ENCODE assay signal across 28 cellular contexts in genomic region chr3:197417451-197417850, GRCh38.
DNase-seq lines count a peak whose midpoint lies in the region; ATAC-seq, FAIRE-seq and TF ChIP-seq lines count a peak whose summit lies in the region.
"Had no signal": no experiment of that assay in that cellular context is flagged by ENCODE, and none has a peak within 500 bp of the region (broad histone marks: within the 10 kb centered on the region; RNA-seq: fewer than 3 reads in every experiment).

No MANE protein-coding gene starts in this region.

- no peaks in the 10 kb centered on the region for H4K20me1 ChIP-seq in smooth muscle cell (ENCODE audit: low read depth)

- peak; percentile 70 for FAIRE-seq in bronchial epithelial cell (lab: Jason Lieb, UNC)
- FAIRE-seq: A204.1 had no signal

- WGBS in smooth muscle cell (ENCODE audit: low lambda C conversion rate): 15% methylated on average over 6 of the region's 6 CpGs

- no peaks in the 10 kb centered on the region for H3F3A ChIP-seq in smooth muscle cell (ENCODE audit: low read depth)

- CTCF ChIA-PET in CD8-positive, alpha-beta T cell (lab: Charles Lee): interaction anchor here (1.5 kb wide), 1 partner anchor 92 kb away, joined by 4 read pairs; no protein-coding TSS in a partner anchor

- H3K4me3 ChIP-seq in bronchial epithelial cell (ENCODE audit: low read depth, low read length): no peak overlapping the region
- H3K4me3 ChIP-seq in smooth muscle cell: no peak overlapping the region
- H3K4me3 ChIP-seq in CD8-positive, alpha-beta T cell (ENCODE audit: low read depth, low read length): no peak overlapping the region
- H3K4me3 ChIP-seq: cardiac muscle cell, HAP-1, lower lobe of right lung, ovary, skin epidermis, vagina had no signal

- H3K36me3 ChIP-seq in bronchial epithelial cell (ENCODE audit: control insufficient read depth, insufficient read depth, low read length): no peaks in the 10 kb centered on the region
- no peaks in the 10 kb centered on the region for H3K36me3 ChIP-seq in smooth muscle cell (ENCODE audit: low read depth)
- no peaks in the 10 kb centered on the region for H3K36me3 ChIP-seq in CD8-positive, alpha-beta T cell (ENCODE audit: insufficient read depth, low read length)
- H3K36me3 ChIP-seq: cardiac muscle cell, HAP-1, lower lobe of right lung, ovary, vagina had no signal

- intact Hi-C loops in left ventricle myocardium superior (cut with micrococcal nuclease): no loop called here
- intact Hi-C loops in Right ventricle myocardium superior (cut with DNase I): no loop called here
- intact Hi-C loops in CD8-positive, alpha-beta T cell (cut with DNase I, micrococcal nuclease): no loop called here

- H3K4me1 Mint-ChIP-seq in glutamatergic neuron (ENCODE audit: low read depth, unreplicated experiment): peaks cover 25% of the 10 kb centered on the region
- no peaks in the 10 kb centered on the region for H3K4me1 Mint-ChIP-seq in stimulated activated naive CD8-positive, alpha-beta T cell treated with anti-CD3 and anti-CD28 coated beads, Interleukin-15, amount 100 ng/mL, for 72 hours
- H3K4me1 Mint-ChIP-seq in CD8-positive, alpha-beta T cell (ENCODE audit: low read depth): no peaks in the 10 kb centered on the region
- H3K4me1 Mint-ChIP-seq: activated naive CD8-positive, alpha-beta T cell treated with anti-CD3 and anti-CD28 coated beads for 36 hours; IgD-negative memory B cell; naive B cell had no signal

- H3K27ac ChIP-seq in smooth muscle cell (ENCODE audit: low read depth): no peak overlapping the region
- no peak overlapping the region for H3K27ac ChIP-seq in CD8-positive, alpha-beta T cell (ENCODE audit: low read depth, low read length)
- H3K27ac ChIP-seq: C4-2B, cardiac muscle cell, lower lobe of right lung, ovary, skin epidermis, vagina had no signal

- H3K4me1 ChIP-seq in smooth muscle cell (ENCODE audit: low read depth): peaks cover 14% of the 10 kb centered on the region
- no peaks in the 10 kb centered on the region for H3K4me1 ChIP-seq in CD8-positive, alpha-beta T cell (ENCODE audit: insufficient read depth, low read length)
- H3K4me1 ChIP-seq: HAP-1, lower lobe of right lung, vagina had no signal

- no peak for TF ChIP-seq CTCF in bronchial epithelial cell (IDR thresholded peaks at IDR 0.05; ENCODE audit: insufficient read depth, low read length, severe bottlenecking)
- TF ChIP-seq CTCF in glutamatergic neuron (IDR thresholded peaks at IDR 0.05; ENCODE audit: partially characterized antibody, unreplicated experiment): no peak
- no peak for TF ChIP-seq CTCF in smooth muscle cell (IDR thresholded peaks at IDR 0.05; ENCODE audit: borderline replicate concordance, insufficient read depth, poor library complexity, severe bottlenecking)
- no peak for TF ChIP-seq CTCF in CD8-positive, alpha-beta T cell (IDR thresholded peaks at IDR 0.05)

- no peaks in the 10 kb centered on the region for H3K79me2 ChIP-seq in smooth muscle cell (ENCODE audit: low read depth)

- H3K36me3 Mint-ChIP-seq in glutamatergic neuron (ENCODE audit: unreplicated experiment): no peaks in the 10 kb centered on the region
- no peaks in the 10 kb centered on the region for H3K36me3 Mint-ChIP-seq in CD8-positive, alpha-beta T cell
- H3K36me3 Mint-ChIP-seq: activated naive CD8-positive, alpha-beta T cell treated with anti-CD3 and anti-CD28 coated beads for 36 hours; IgD-negative memory B cell; naive B cell had no signal

- H3K9me3 Mint-ChIP-seq in glutamatergic neuron (ENCODE audit: unreplicated experiment): peaks cover 3% of the 10 kb centered on the region
- H3K9me3 Mint-ChIP-seq in stimulated activated naive CD8-positive, alpha-beta T cell treated with anti-CD3 and anti-CD28 coated beads, Interleukin-15, amount 100 ng/mL, for 72 hours: peaks cover 0 to 9% of the 10 kb centered on the region in 2 donors
- H3K9me3 Mint-ChIP-seq in CD8-positive, alpha-beta T cell: no peaks in the 10 kb centered on the region
- H3K9me3 Mint-ChIP-seq: T-helper 2 cell treated with Interferon-gamma antibody and Interleukin-4, amounts not matched to agents 5 μg/mL and 100 μg/mL, for 36 hours had no signal

- H3K27ac Mint-ChIP-seq in glutamatergic neuron (ENCODE audit: unreplicated experiment): peak overlapping the region; percentile 3
- no peak overlapping the region for H3K27ac Mint-ChIP-seq in stimulated activated naive CD8-positive, alpha-beta T cell treated with anti-CD3 and anti-CD28 coated beads, Interleukin-15, amount 100 ng/mL, for 72 hours
- H3K27ac Mint-ChIP-seq in CD8-positive, alpha-beta T cell: no peak overlapping the region
- H3K27ac Mint-ChIP-seq: activated naive CD8-positive, alpha-beta T cell treated with anti-CD3 and anti-CD28 coated beads for 36 hours; activated T-cell treated with anti-CD3 and anti-CD28 coated beads, Interleukin-2, amount 50 U/mL, for 72 hours; IgD-negative memory B cell; naive B cell; T-helper 2 cell treated with Interferon-gamma antibody and Interleukin-4, amounts not matched to agents 5 μg/mL and 100 μg/mL, for 36 hours had no signal

- peak overlapping the region; percentile 11 for H3K4me2 ChIP-seq in smooth muscle cell

- ATAC-seq in left ventricle myocardium superior (peak; percentile 26), Right ventricle myocardium superior (ENCODE audit: poor library complexity) (no peak)
- ATAC-seq in stimulated activated naive CD8-positive, alpha-beta T cell treated with anti-CD3 and anti-CD28 coated beads, Interleukin-15, amount 100 ng/mL, for 72 hours: no peak
- no peak for ATAC-seq in CD8-positive, alpha-beta T cell
- ATAC-seq: activated T-cell treated with anti-CD3 and anti-CD28 coated beads, Interleukin-2, amount 50 U/mL, for 72 hours; lower lobe of right lung had no signal

- H3K27me3 ChIP-seq in bronchial epithelial cell (ENCODE audit: control insufficient read depth, insufficient read depth, low read length) (no peaks in the 10 kb centered on the region), smooth muscle cell (ENCODE audit: low read depth) (no peaks in the 10 kb centered on the region)
- H3K27me3 ChIP-seq in CD8-positive, alpha-beta T cell (ENCODE audit: insufficient read depth, low read length): no peaks in the 10 kb centered on the region
- H3K27me3 ChIP-seq: cardiac muscle cell, ovary, vagina had no signal

- H3K4me3 Mint-ChIP-seq in glutamatergic neuron (ENCODE audit: unreplicated experiment): peak overlapping the region; percentile 2
- no peak overlapping the region for H3K4me3 Mint-ChIP-seq in stimulated activated naive CD8-positive, alpha-beta T cell treated with anti-CD3 and anti-CD28 coated beads, Interleukin-15, amount 100 ng/mL, for 72 hours
- no peak overlapping the region for H3K4me3 Mint-ChIP-seq in CD8-positive, alpha-beta T cell
- H3K4me3 Mint-ChIP-seq: activated naive CD8-positive, alpha-beta T cell treated with anti-CD3 and anti-CD28 coated beads for 36 hours; activated T-cell treated with anti-CD3 and anti-CD28 coated beads, Interleukin-2, amount 50 U/mL, for 72 hours; IgD-negative memory B cell; naive B cell; T-helper 2 cell treated with Interferon-gamma antibody and Interleukin-4, amounts not matched to agents 5 μg/mL and 100 μg/mL, for 36 hours had no signal

- no peak for DNase-seq in left ventricle myocardium superior
- DNase-seq in Right ventricle myocardium superior: no peak
- peak; percentile 63 for DNase-seq in bronchial epithelial cell (ENCODE audit: low read depth)
- DNase-seq in glutamatergic neuron: no peak
- DNase-seq in smooth muscle cell (lab: John Stamatoyannopoulos, UW; ENCODE audit: unreplicated experiment): no peak
- DNase-seq in iPS-NIHi7 (ENCODE audit: extremely low spot score): no peak
- no peak for DNase-seq in stimulated activated naive CD8-positive, alpha-beta T cell treated with anti-CD3 and anti-CD28 coated beads, Interleukin-15, amount 100 ng/mL, for 72 hours
- DNase-seq in CD8-positive, alpha-beta T cell: no peak
- DNase-seq: activated CD4-positive, CD25-positive, alpha-beta regulatory T cell; activated naive CD8-positive, alpha-beta T cell treated with anti-CD3 and anti-CD28 coated beads for 36 hours; activated T-cell treated with anti-CD3 and anti-CD28 coated beads, Interleukin-2, amount 50 U/mL, for 72 hours; DMS 273 treated with DMSO at 0.1 percent for 48 hours; head of caudate nucleus; lower lobe of right lung; MM.1S; naive B cell; NCI-H1694 treated with DMSO at 0.1 percent for 48 hours; NCI-H774; ovary; stimulated activated CD4-positive, alpha-beta T cell treated with anti-CD3 and anti-CD28 coated beads, Interleukin-4, amount 100 ng/mL, for 1 hour had no signal

- H2AFZ ChIP-seq in smooth muscle cell (ENCODE audit: low read depth): no peak overlapping the region

- H3K27me3 Mint-ChIP-seq in glutamatergic neuron (ENCODE audit: unreplicated experiment): peaks cover 5% of the 10 kb centered on the region
- H3K27me3 Mint-ChIP-seq in stimulated activated naive CD8-positive, alpha-beta T cell treated with anti-CD3 and anti-CD28 coated beads, Interleukin-15, amount 100 ng/mL, for 72 hours: peaks cover 8% of the 10 kb centered on the region
- no peaks in the 10 kb centered on the region for H3K27me3 Mint-ChIP-seq in CD8-positive, alpha-beta T cell (ENCODE audit: low read depth)

- H3K9ac ChIP-seq in smooth muscle cell (ENCODE audit: low read depth): no peak overlapping the region

- no peaks in the 10 kb centered on the region for H3K9me3 ChIP-seq in smooth muscle cell (replicated peaks; ENCODE audit: low read depth)
- H3K9me3 ChIP-seq in CD8-positive, alpha-beta T cell (ENCODE audit: low read length): no peaks in the 10 kb centered on the region
- H3K9me3 ChIP-seq: HAP-1, lower lobe of right lung, ovary, vagina had no signal

- POLR2A ChIA-PET in CD8-positive, alpha-beta T cell (lab: Charles Lee): no interaction called here
